26 cellular contexts compared by ENCODE assay signal in genomic region chr2:60508307-60508706, GRCh38. TPM values are rescaled to one million over a fixed set of nuclear protein-coding genes. Genes with fewer than 3 reads are reported as not detected.
DNase-seq lines count a peak whose midpoint lies in the region; ATAC-seq lines count a peak whose summit lies in the region.
"Had no signal": no experiment of that assay in that cellular context is flagged by ENCODE, and none has a peak within 500 bp of the region (broad histone marks: within the 10 kb centered on the region; RNA-seq: fewer than 3 reads in every experiment).

No MANE protein-coding gene starts in this region.

- no peak for DNase-seq in Right ventricle myocardium superior
- no peak for DNase-seq in Right ventricle myocardium inferior (ENCODE audit: missing footprints)
- no peak for DNase-seq in stimulated activated naive CD4-positive, alpha-beta T cell (lab: John Stamatoyannopoulos, UW)
- DNase-seq in Karpas-422: no peak
- DNase-seq: 8988T; activated CD4-positive, CD25-positive, alpha-beta regulatory T cell; activated T-cell treated with anti-CD3 and anti-CD28 coated beads, Interleukin-2, amount 50 U/mL, for 4 hours; BE2C; colonic mucosa; foreskin melanocyte; GDM1; H7; IMR-90; mesenchymal stem cell; NCI-H187; ovary; PC-9; stimulated activated CD4-positive, alpha-beta T cell treated with anti-CD3 and anti-CD28 coated beads, Interleukin-1b, Interleukin-23, amount 100 ng/mL, for 48 hours; T-helper 17 cell had no signal

- H3K9me3 Mint-ChIP-seq in dendritic cell treated with granulocyte-macrophage colony-stimulating factor and Interleukin-4, amounts not matched to agents 40 ng/mL and 50 ng/mL, for 4 days: no peaks in the 10 kb centered on the region
- H3K9me3 Mint-ChIP-seq: activated naive CD4-positive, alpha-beta T cell treated with anti-CD3 and anti-CD28 coated beads, Interleukin-2, amount 50 U/mL, for 72 hours; activated T-cell treated with anti-CD3 and anti-CD28 coated beads, Interleukin-2, amount 50 U/mL, for 4 hours; stimulated activated naive CD8-positive, alpha-beta T cell treated with anti-CD3 and anti-CD28 coated beads, Interleukin-15, Interleukin-2, amounts not matched to agents 100 ng/mL and 50 ng/mL, for 24 hours had no signal

- H3K9me2 ChIP-seq in Karpas-422 (replicated peaks; ENCODE audit: insufficient read depth, low read length): no peaks in the 10 kb centered on the region

- H3K27ac ChIP-seq in mucosa of rectum (ENCODE audit: low read depth in 2 of 2, low read length in 2 of 2) (peak overlapping the region; percentile 64 to 70), temporal lobe (ENCODE audit: low read depth, low read length) (peak overlapping the region; percentile 27), Karpas-422 (ENCODE audit: low read length) (no peak overlapping the region)
- H3K27ac ChIP-seq: colonic mucosa, ovary, PC-9, SJSA1 had no signal

- H3K4me3 Mint-ChIP-seq in dendritic cell treated with granulocyte-macrophage colony-stimulating factor and Interleukin-4, amounts not matched to agents 40 ng/mL and 50 ng/mL, for 4 days: no peak overlapping the region
- H3K4me3 Mint-ChIP-seq: activated T-cell treated with anti-CD3 and anti-CD28 coated beads, Interleukin-2, amount 50 U/mL, for 4 hours; stimulated activated naive CD8-positive, alpha-beta T cell treated with anti-CD3 and anti-CD28 coated beads, Interleukin-15, Interleukin-2, amounts not matched to agents 100 ng/mL and 50 ng/mL, for 24 hours; T-helper 17 cell had no signal

- H3K4me1 Mint-ChIP-seq in dendritic cell treated with granulocyte-macrophage colony-stimulating factor and Interleukin-4, amounts not matched to agents 40 ng/mL and 50 ng/mL, for 4 days (ENCODE audit: low read depth): peaks cover 78% of the 10 kb centered on the region
- H3K4me1 Mint-ChIP-seq: T-helper 17 cell had no signal

- H3K4me3 ChIP-seq in mucosa of rectum (ENCODE audit: low read length in 2 of 2) (no peak overlapping the region), Karpas-422 (ENCODE audit: low read length) (no peak overlapping the region)
- H3K4me3 ChIP-seq: colonic mucosa, ovary, PC-9, SJSA1 had no signal

- H4K20me1 ChIP-seq in Karpas-422 (ENCODE audit: insufficient read depth, low read depth, low read length): peaks cover 23% of the 10 kb centered on the region

- H3K9me3 ChIP-seq in mucosa of rectum (ENCODE audit: control insufficient read depth in 2 of 2, low read length in 2 of 2) (no peaks in the 10 kb centered on the region), Karpas-422 (ENCODE audit: low read length) (no peaks in the 10 kb centered on the region)
- H3K9me3 ChIP-seq: BE2C, colonic mucosa, ovary, SJSA1 had no signal

- no peak overlapping the region for H3K4me2 ChIP-seq in Karpas-422 (ENCODE audit: low read depth, low read length, poor library complexity, severe bottlenecking)
- H3K4me2 ChIP-seq: PC-9 had no signal

- peaks cover 16 to 36% of the 10 kb centered on the region in 2 donors for H3K4me1 ChIP-seq in mucosa of rectum (ENCODE audit: control insufficient read depth in 2 of 2, insufficient read depth in 2 of 2, low read length in 2 of 2)
- H3K4me1 ChIP-seq in Karpas-422 (ENCODE audit: low read length): peaks cover 90% of the 10 kb centered on the region
- H3K4me1 ChIP-seq: BE2C had no signal

- ATAC-seq in Right ventricle myocardium superior (ENCODE audit: poor library complexity): peak; percentile 21
- ATAC-seq in Right ventricle myocardium inferior: no peak
- no peak for ATAC-seq in HG02610 (IDR thresholded peaks at IDR 0.05; ENCODE audit: unreplicated experiment)
- ATAC-seq: activated naive CD4-positive, alpha-beta T cell treated with anti-CD3 and anti-CD28 coated beads, Interleukin-2, amount 50 U/mL, for 72 hours; activated T-cell treated with anti-CD3 and anti-CD28 coated beads, Interleukin-2, amount 50 U/mL, for 4 hours; T-helper 17 cell had no signal

- no peak overlapping the region for H3K9ac ChIP-seq in mucosa of rectum (ENCODE audit: low read depth in 1 of 2, low read length in 2 of 2)
- H3K9ac ChIP-seq in Karpas-422 (ENCODE audit: low read length): no peak overlapping the region

- H3K27me3 ChIP-seq in mucosa of rectum (ENCODE audit: control insufficient read depth in 2 of 2, insufficient read depth in 2 of 2, low read length in 2 of 2) (no peaks in the 10 kb centered on the region), Karpas-422 (ENCODE audit: low read length) (no peaks in the 10 kb centered on the region)
- H3K27me3 ChIP-seq: BE2C, colonic mucosa, ovary had no signal

- H3K36me3 ChIP-seq in mucosa of rectum (ENCODE audit: control insufficient read depth in 2 of 2, insufficient read depth in 2 of 2, low read length in 2 of 2) (no peaks in the 10 kb centered on the region), Karpas-422 (ENCODE audit: insufficient read depth, low read length) (peaks cover 30% of the 10 kb centered on the region)
- H3K36me3 ChIP-seq: BE2C, colonic mucosa, ovary, SJSA1 had no signal

- H3K36me3 Mint-ChIP-seq in dendritic cell treated with granulocyte-macrophage colony-stimulating factor and Interleukin-4, amounts not matched to agents 40 ng/mL and 50 ng/mL, for 4 days (ENCODE audit: low read depth): peaks cover 31% of the 10 kb centered on the region
- H3K36me3 Mint-ChIP-seq: activated naive CD4-positive, alpha-beta T cell treated with anti-CD3 and anti-CD28 coated beads, Interleukin-2, amount 50 U/mL, for 72 hours had no signal

- intact Hi-C loops in Right ventricle myocardium superior (cut with DNase I) (no loop called here), Right ventricle myocardium inferior (cut with DNase I) (no loop called here)
- intact Hi-C loops in dendritic cell treated with granulocyte-macrophage colony-stimulating factor and Interleukin-4, amounts not matched to agents 40 ng/mL and 50 ng/mL, for 4 days (cut with micrococcal nuclease): no loop called here

- H3K27me3 Mint-ChIP-seq in dendritic cell treated with granulocyte-macrophage colony-stimulating factor and Interleukin-4, amounts not matched to agents 40 ng/mL and 50 ng/mL, for 4 days: no peaks in the 10 kb centered on the region

- H2AFZ ChIP-seq in Karpas-422 (ENCODE audit: low read length): no peak overlapping the region
- H2AFZ ChIP-seq: PC-9 had no signal

- peaks cover 97% of the 10 kb centered on the region for H3K79me2 ChIP-seq in Karpas-422 (ENCODE audit: low read length)

- H3K27ac Mint-ChIP-seq in dendritic cell treated with granulocyte-macrophage colony-stimulating factor and Interleukin-4, amounts not matched to agents 40 ng/mL and 50 ng/mL, for 4 days: peak overlapping the region; percentile 30
- H3K27ac Mint-ChIP-seq: activated naive CD4-positive, alpha-beta T cell treated with anti-CD3 and anti-CD28 coated beads, Interleukin-2, amount 50 U/mL, for 72 hours; stimulated activated naive CD8-positive, alpha-beta T cell treated with anti-CD3 and anti-CD28 coated beads, Interleukin-15, Interleukin-2, amounts not matched to agents 100 ng/mL and 50 ng/mL, for 24 hours; T-helper 17 cell had no signal

RNA-seq across cellular contexts. Expression of gene BCL11A, which starts 45.1 kb away (rescaled TPM):
- total RNA-seq in Right ventricle myocardium superior (31.6 TPM), Right ventricle myocardium inferior (37.5 TPM), temporal lobe (89.5 TPM)
- total RNA-seq in Karpas-422 (2014; rRNA removed; shearing (Covaris generic); ENCODE audit: low replicate concordance): 159 and 190 TPM in 2 replicates
- total RNA-seq: PC-9 had no signal
